8 cellular contexts compared by ENCODE assay signal in genomic region chr7:128476402-128477335, GRCh38. TPM values are rescaled to one million over a fixed set of nuclear protein-coding genes. Genes with fewer than 3 reads are reported as not detected.
DNase-seq lines count a peak whose midpoint lies in the region; ATAC-seq and TF ChIP-seq lines count a peak whose summit lies in the region.
"Not testable (repeated sequence)": the region's sequence is repeated elsewhere in the genome, so short reads cannot be mapped to it uniquely, and the experiment has no call there.

Gene METTL2B, plus strand, starts transcription at chr7:128476748. Its CDS starts 18 bp downstream, at chr7:128476766.

- TF ChIP-seq CTCF in PC-3 (conservative IDR thresholded peaks at IDR 0.05; ENCODE audit: low read depth, low read length): 0 out of 2 replicates have a peak, but pooled peaks have one; percentile 17

- POLR2A ChIA-PET in PC-3 (lab: Charles Lee; ENCODE audit: unreplicated experiment): not testable (repeated sequence)

- peak within 1 kb of the TSS; percentile 89 for H3K4me2 ChIP-seq in PC-3 (ENCODE audit: low read length)

- CTCF ChIA-PET in PC-3 (lab: Charles Lee): interaction anchor here (0.5 to 0.8 kb wide), 2 partner anchors 17 to 132 kb away, joined by 3 to 4 read pairs; no protein-coding TSS in a partner anchor

- H3K27me3 ChIP-seq in PC-3 (ENCODE audit: low read length); esophagus (ENCODE audit: control insufficient read depth in 1 of 2, insufficient read depth in 2 of 2, low read length in 2 of 2); muscle layer of colon (ENCODE audit: control insufficient read depth in 1 of 2, insufficient read depth in 2 of 2, low read length in 2 of 2): not testable (repeated sequence)

- H3K9me2 ChIP-seq in PC-3 (replicated peaks; ENCODE audit: low read length): not testable (repeated sequence)

- BruUV-seq in PC-3 (replicated peaks; lab: Mats Ljungman, UMichigan): TSS peak; percentile 71

- H3K36me3 ChIP-seq in PC-3 (ENCODE audit: low read depth, low read length); esophagus (ENCODE audit: control insufficient read depth in 2 of 2, insufficient read depth in 2 of 2, low read length in 1 of 2); muscle layer of colon (ENCODE audit: insufficient read depth, low read length): not testable (repeated sequence)

- 0% methylated on average over 62 of the region's 62 CpGs for WGBS in esophagus, 2 donors

- peak within 1 kb of the TSS; percentile 74 for H3K27ac ChIP-seq in PC-3 (ENCODE audit: low read length)
- H3K27ac ChIP-seq in esophagus (ENCODE audit: low read depth in 2 of 2, low read length in 1 of 2): peak within 1 kb of the TSS; percentile 84 to 87
- peak within 1 kb of the TSS; percentile 61 for H3K27ac ChIP-seq in muscle layer of colon (ENCODE audit: low read depth, low read length)

- ATAC-seq in GM21619 (IDR thresholded peaks at IDR 0.05; ENCODE audit: unreplicated experiment): peak; percentile 93
- peak; percentile 93 for ATAC-seq in PC-3

- intact Hi-C loops in PC-3 (cut with micrococcal nuclease): loop anchor here (5.0 to 10.0 kb wide), 2 partner anchors 58 to 406 kb away; no protein-coding TSS in a partner anchor

- H3K9ac ChIP-seq in PC-3 (ENCODE audit: low read length) (peak within 1 kb of the TSS; percentile 95), muscle layer of colon (ENCODE audit: low read length) (peak within 1 kb of the TSS; percentile 27)

- H4K20me1 ChIP-seq in PC-3 (ENCODE audit: low read length): not testable (repeated sequence)

- peaks cover 30% of the 10 kb centered on the region for H3K79me2 ChIP-seq in PC-3 (ENCODE audit: low read length)

- not testable (repeated sequence) for H3F3A ChIP-seq in PC-3 (ENCODE audit: low read length, unreplicated experiment)

- peak within 1 kb of the TSS; percentile 87 for H2AFZ ChIP-seq in PC-3 (ENCODE audit: low read length)

- H3K9me3 ChIP-seq in PC-3 (ENCODE audit: low read length); esophagus (ENCODE audit: control insufficient read depth in 2 of 2, insufficient read depth in 1 of 2, low read depth in 1 of 2, low read length in 1 of 2); muscle layer of colon (ENCODE audit: low read length): not testable (repeated sequence)

- DNase-seq in DMS53 (lab: John Stamatoyannopoulos, UW) (peak; percentile 99), PC-3 (peak; percentile 94)
- DNase-seq in Jurkat, Clone E6-1 (ENCODE audit: low read depth, low spot score): peak; percentile 90
- DNase-seq in activated T-cell treated with anti-CD3 and anti-CD28 coated beads, Interleukin-2, amount 50 U/mL, for 1 hour: peak; percentile 84
- peak; percentile 80 to 86 for DNase-seq in stimulated activated CD8-positive, alpha-beta memory T cell treated with anti-CD3 and anti-CD28 coated beads, Interleukin-7, amount 100 ng/mL, for 4 hours (ENCODE audit: low read depth in 2 of 2)

- peak within 1 kb of the TSS; percentile 79 for H3K4me3 ChIP-seq in Jurkat, Clone E6-1 (ENCODE audit: low read length)
- peak within 1 kb of the TSS; percentile 92 for H3K4me3 ChIP-seq in PC-3 (ENCODE audit: low read length)
- peak within 1 kb of the TSS; percentile 62 to 82 for H3K4me3 ChIP-seq in esophagus (ENCODE audit: low read depth in 1 of 2, low read length in 2 of 2)
- peak within 1 kb of the TSS; percentile 66 to 68 for H3K4me3 ChIP-seq in muscle layer of colon (ENCODE audit: low read depth in 1 of 2, low read length in 2 of 2)

- H3K4me1 ChIP-seq in PC-3 (ENCODE audit: insufficient read depth, low read length); esophagus (ENCODE audit: control insufficient read depth in 2 of 2, insufficient read depth in 2 of 2, low read length in 1 of 2); muscle layer of colon (ENCODE audit: insufficient read depth, low read length): not testable (repeated sequence)

RNA-seq across cellular contexts. Expression of gene METTL2B, which starts in this region (rescaled TPM):
- 27.0 TPM for polyA plus RNA-seq in Jurkat, Clone E6-1 (2012; ENCODE audit: insufficient read depth, insufficient read length)
- 33.8 and 37.1 TPM in 2 replicates for total RNA-seq in PC-3 (2014; rRNA removed)
- polyA plus RNA-seq in esophagus: 10 to 100 TPM in 1 of 2 donors, 1 to 10 TPM in 1; 8.2 to 10.5 TPM

Comparison
In these comparisons a context has a peak if more than half of its experiments do, and no peak if none do; other contexts are left out.
1. Peak in every context shown above with its lines: DNase-seq, ATAC-seq, H3K4me3 ChIP-seq and H3K27ac ChIP-seq.